7 cellular contexts compared by ENCODE assay signal in genomic region chr20:57619053-57619831, GRCh38.
DNase-seq lines count a peak whose midpoint lies in the region; ATAC-seq lines count a peak whose summit lies in the region.

No MANE protein-coding gene starts in this region.

- peaks cover 53% of the 10 kb centered on the region for H3K4me1 Mint-ChIP-seq in central memory CD8-positive, alpha-beta T cell

- H3K36me3 Mint-ChIP-seq in central memory CD8-positive, alpha-beta T cell (ENCODE audit: insufficient read depth) = peaks cover 45% of the 10 kb centered on the region

- peak overlapping the region; percentile 95 for H3K27ac Mint-ChIP-seq in central memory CD8-positive, alpha-beta T cell (ENCODE audit: low read depth)

- peak; percentile 55 for DNase-seq in GM19238 (ENCODE audit: insufficient read length, low spot score)
- peak; percentile 36 for DNase-seq in T follicular helper cell (ENCODE audit: low read depth)
- peak; percentile 59 to 75 for DNase-seq in central memory CD8-positive, alpha-beta T cell (ENCODE audit: low spot score in 2 of 2)
- DNase-seq in stimulated activated CD4-positive, alpha-beta T cell treated with anti-CD3 and anti-CD28 coated beads, Interleukin-2, amount 100 ng/mL, for 24 hours = peak; percentile 58 to 62
- DNase-seq in D341Med (ENCODE audit: low spot score) = no peak
- no peak for DNase-seq in cortex of kidney (lab: John Stamatoyannopoulos, UW)

- ATAC-seq in HG03064 (IDR thresholded peaks at IDR 0.05; ENCODE audit: low read depth, unreplicated experiment) = peak; percentile 50
- ATAC-seq in central memory CD8-positive, alpha-beta T cell (replicated peaks; ENCODE audit: extremely low read depth, poor library complexity, severe bottlenecking) = peak; percentile 73

- no peaks in the 10 kb centered on the region for H3K27me3 Mint-ChIP-seq in central memory CD8-positive, alpha-beta T cell

- H3K9me3 Mint-ChIP-seq in central memory CD8-positive, alpha-beta T cell = no peaks in the 10 kb centered on the region

- H3K4me3 Mint-ChIP-seq in central memory CD8-positive, alpha-beta T cell = peak overlapping the region; percentile 80

Comparison
In these comparisons a context has a peak if more than half of its experiments do, and no peak if none do; other contexts are left out.
1. DNase-seq: peak in GM19238 (single experiment), T follicular helper cell (single experiment), central memory CD8-positive, alpha-beta T cell (2 of 2) and stimulated activated CD4-positive, alpha-beta T cell treated with anti-CD3 and anti-CD28 coated beads, Interleukin-2, amount 100 ng/mL, for 24 hours (2 of 2); none in D341Med (single experiment) and cortex of kidney (single experiment).